ENCODE assay signal across 8 cellular contexts in genomic region chr6:129251669-129252376, GRCh38.
DNase-seq lines count a peak whose midpoint lies in the region; ATAC-seq, FAIRE-seq and TF ChIP-seq lines count a peak whose summit lies in the region.

No MANE protein-coding gene starts in this region.

- FAIRE-seq in GM19239 (lab: Jason Lieb, UNC): no peak

- CTCF ChIA-PET in activated CD4-positive, alpha-beta memory T cell treated with anti-CD3 and anti-CD28 coated beads, Interleukin-2, amount 10 ng/mL, durations not matched to agents 7 days and 5 days (lab: Charles Lee): interaction anchor here (0.8 to 1.5 kb wide), 11 partner anchors 9 to 444 kb away, joined by 3 to 5 read pairs (median 3); no protein-coding TSS in a partner anchor
- CTCF ChIA-PET in naive thymus-derived CD4-positive, alpha-beta T cell (lab: Charles Lee): interaction anchor here (0.7 to 1.6 kb wide), 2 partner anchors 11 to 352 kb away, joined by 4 read pairs; no protein-coding TSS in a partner anchor

- in situ Hi-C loops in Caki2 (cut with HindIII; ENCODE audit: low pct_unique_long_range_greater_than_20kb, low sequenced_read_pairs): no loop called here
- in situ Hi-C loops in transverse colon (cut with MboI; ENCODE audit: low pct_ligation_motif_present in 1 of 4, low pct_unique_long_range_greater_than_20kb in 1 of 4, low sequenced_read_pairs in 3 of 4): no loop called here

- TF ChIP-seq EP300 in transverse colon (IDR thresholded peaks at IDR 0.05; ENCODE audit: low read depth): no peak

- H3K4me1 Mint-ChIP-seq in activated CD4-positive, alpha-beta memory T cell treated with anti-CD3 and anti-CD28 coated beads, Interleukin-2, amount 10 ng/mL, durations not matched to agents 7 days and 5 days: peaks cover 10% of the 10 kb centered on the region
- H3K4me1 Mint-ChIP-seq in naive thymus-derived CD4-positive, alpha-beta T cell: peaks cover 0 to 8% (median 0%) of the 10 kb centered on the region in 7 donors

- intact Hi-C loops in naive thymus-derived CD4-positive, alpha-beta T cell (cut with micrococcal nuclease): loop anchor here (1.0 to 5.0 kb wide), 4 partner anchors 527 to 1785 kb away; no protein-coding TSS in a partner anchor
- intact Hi-C loops in transverse colon (cut with DNase I; ENCODE audit: low total_unique reads): loop anchor here (10.0 kb wide), 1 partner anchor 1517 kb away; no protein-coding TSS in a partner anchor

- H3K27me3 ChIP-seq in naive thymus-derived CD4-positive, alpha-beta T cell (ENCODE audit: control insufficient read depth in 2 of 2, insufficient read depth in 2 of 2, low read length in 2 of 2): no peaks in the 10 kb centered on the region
- H3K27me3 ChIP-seq in transverse colon: no peaks in the 10 kb centered on the region

- H3K36me3 Mint-ChIP-seq in activated CD4-positive, alpha-beta memory T cell treated with anti-CD3 and anti-CD28 coated beads, Interleukin-2, amount 10 ng/mL, durations not matched to agents 7 days and 5 days (ENCODE audit: low read depth): no peaks in the 10 kb centered on the region
- no peaks in the 10 kb centered on the region for H3K36me3 Mint-ChIP-seq in naive thymus-derived CD4-positive, alpha-beta T cell

- H3K9me3 ChIP-seq in naive thymus-derived CD4-positive, alpha-beta T cell (ENCODE audit: control insufficient read depth in 2 of 3, low read length in 3 of 3): no peaks in the 10 kb centered on the region
- H3K9me3 ChIP-seq in transverse colon: no peaks in the 10 kb centered on the region

- no peaks in the 10 kb centered on the region for H3K9me3 Mint-ChIP-seq in activated CD4-positive, alpha-beta memory T cell treated with anti-CD3 and anti-CD28 coated beads, Interleukin-2, amount 10 ng/mL, durations not matched to agents 7 days and 5 days
- H3K9me3 Mint-ChIP-seq in naive thymus-derived CD4-positive, alpha-beta T cell: no peaks in the 10 kb centered on the region

- 8 to 72% methylated on average over 4 to 13 of the region's 13 CpGs for WGBS in transverse colon (ENCODE audit: low coverage in 1 of 2), 2 donors

- peak; percentile 85 for TF ChIP-seq CTCF in epithelial cell of proximal tubule (conservative IDR thresholded peaks at IDR 0.05; ENCODE audit: low read depth, low read length)
- peak; percentile 75 to 86 (median 81) for TF ChIP-seq CTCF in transverse colon (IDR thresholded peaks at IDR 0.05)

- no peak overlapping the region for H3K27ac Mint-ChIP-seq in activated CD4-positive, alpha-beta memory T cell treated with anti-CD3 and anti-CD28 coated beads, Interleukin-2, amount 10 ng/mL, durations not matched to agents 7 days and 5 days
- no peak overlapping the region for H3K27ac Mint-ChIP-seq in naive thymus-derived CD4-positive, alpha-beta T cell

- no peaks in the 10 kb centered on the region for H3K4me1 ChIP-seq in naive thymus-derived CD4-positive, alpha-beta T cell (ENCODE audit: control insufficient read depth in 2 of 2, insufficient read depth in 2 of 2, low read length in 2 of 2)
- H3K4me1 ChIP-seq in transverse colon: peaks cover 0 to 30% (median 14%) of the 10 kb centered on the region in 4 donors

- ATAC-seq in HG03175 (IDR thresholded peaks at IDR 0.05; ENCODE audit: unreplicated experiment): peak; percentile 94
- ATAC-seq in naive thymus-derived CD4-positive, alpha-beta T cell: peak; percentile 59

- TF ChIP-seq POLR2A in transverse colon (IDR thresholded peaks at IDR 0.05): no peak

- no peak overlapping the region for H3K27ac ChIP-seq in naive thymus-derived CD4-positive, alpha-beta T cell (ENCODE audit: low read depth, low read length)
- H3K27ac ChIP-seq in transverse colon: peak overlapping the region in 2 of 4 donors; percentile 43 to 46

- no peak overlapping the region for H3K4me3 Mint-ChIP-seq in activated CD4-positive, alpha-beta memory T cell treated with anti-CD3 and anti-CD28 coated beads, Interleukin-2, amount 10 ng/mL, durations not matched to agents 7 days and 5 days
- H3K4me3 Mint-ChIP-seq in naive thymus-derived CD4-positive, alpha-beta T cell: no peak overlapping the region

- H3K4me3 ChIP-seq in epithelial cell of proximal tubule (ENCODE audit: low read depth, low read length): no peak overlapping the region
- no peak overlapping the region for H3K4me3 ChIP-seq in naive thymus-derived CD4-positive, alpha-beta T cell (ENCODE audit: low read length)
- no peak overlapping the region for H3K4me3 ChIP-seq in transverse colon

- POLR2A ChIA-PET in activated CD4-positive, alpha-beta memory T cell treated with anti-CD3 and anti-CD28 coated beads, Interleukin-2, amount 10 ng/mL, durations not matched to agents 7 days and 5 days (lab: Charles Lee): no interaction called here
- POLR2A ChIA-PET in naive thymus-derived CD4-positive, alpha-beta T cell (lab: Charles Lee): no interaction called here

- H3K27me3 Mint-ChIP-seq in activated CD4-positive, alpha-beta memory T cell treated with anti-CD3 and anti-CD28 coated beads, Interleukin-2, amount 10 ng/mL, durations not matched to agents 7 days and 5 days: peaks cover 24% of the 10 kb centered on the region
- peaks cover 11 to 43% (median 29%) of the 10 kb centered on the region in 5 donors for H3K27me3 Mint-ChIP-seq in naive thymus-derived CD4-positive, alpha-beta T cell

- H3K36me3 ChIP-seq in naive thymus-derived CD4-positive, alpha-beta T cell (ENCODE audit: control insufficient read depth in 2 of 3, insufficient read depth in 3 of 3, low read length in 3 of 3): no peaks in the 10 kb centered on the region
- no peaks in the 10 kb centered on the region for H3K36me3 ChIP-seq in transverse colon

- DNase-seq in Caki2 (ENCODE audit: low read depth): peak; percentile 56
- peak; percentile 17 for DNase-seq in GM19239 (ENCODE audit: insufficient read length, low spot score)
- DNase-seq in NCI-H524 treated with DMSO at 0.1 percent for 48 hours (lab: John Stamatoyannopoulos, UW): peak; percentile 46
- peak; percentile 55 for DNase-seq in activated CD4-positive, alpha-beta memory T cell treated with anti-CD3 and anti-CD28 coated beads, Interleukin-2, amount 10 ng/mL, durations not matched to agents 7 days and 5 days
- no peak for DNase-seq in epithelial cell of proximal tubule (ENCODE audit: low read depth)
- peak in 7 of 9 donors; percentile 1 to 35 (median 25) for DNase-seq in naive thymus-derived CD4-positive, alpha-beta T cell
- DNase-seq in transverse colon: peak; percentile 80
